Comparison of ENCODE assay signal across 13 cellular contexts in the genomic region with DNA sequence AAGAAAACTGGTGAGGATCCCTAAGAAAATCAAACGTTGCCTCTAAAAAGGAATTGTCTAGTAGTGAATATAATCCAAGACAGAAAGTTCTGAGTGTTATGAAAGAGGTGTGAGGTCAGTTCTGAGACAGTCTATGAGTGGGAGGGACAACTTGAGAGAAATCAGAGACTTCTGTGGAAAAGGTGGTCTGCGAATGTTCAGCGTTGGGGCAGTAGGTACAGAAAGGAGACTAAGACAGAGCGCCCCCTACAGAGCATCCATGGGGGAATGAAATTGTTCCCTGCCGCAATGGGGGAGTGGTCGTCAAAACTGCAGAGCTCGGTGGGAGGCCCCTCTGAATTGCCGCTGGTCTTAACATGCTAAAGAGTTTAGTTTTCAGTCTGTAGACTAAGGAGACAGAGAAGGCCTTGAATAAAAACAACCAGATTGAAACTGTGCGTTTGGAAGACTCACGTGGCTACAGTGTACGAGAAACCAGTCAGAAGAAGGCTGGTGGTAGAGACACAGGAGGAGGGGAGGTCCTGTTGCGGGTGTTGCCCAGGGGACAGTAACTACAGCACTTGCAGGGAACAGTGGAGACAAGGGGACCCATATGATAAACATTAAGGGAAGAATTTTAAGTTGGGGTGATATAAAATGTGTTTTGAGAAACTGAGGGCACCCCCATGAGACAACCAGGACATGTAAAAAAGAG. TPM values are rescaled to one million over a fixed set of nuclear protein-coding genes. Genes with fewer than 3 reads are reported as not detected.
DNase-seq lines count a peak whose midpoint lies in the region; ATAC-seq and TF ChIP-seq lines count a peak whose summit lies in the region.
"Had no signal": no experiment of that assay in that cellular context is flagged by ENCODE, and none has a peak within 500 bp of the region (broad histone marks: within the 10 kb centered on the region; RNA-seq: fewer than 3 reads in every experiment).

No MANE protein-coding gene starts in this region.

- TF ChIP-seq POLR2A in vagina (IDR thresholded peaks at IDR 0.05), result no peak

- CTCF ChIA-PET in AG04450 (lab: Charles Lee) (no interaction called here), WTC11 (lab: Charles Lee) (interaction anchor here (0.6 to 1.7 kb wide), 48 partner anchors 8 to 822 kb away, joined by 3 to 26 read pairs (median 3); no protein-coding TSS in a partner anchor)

- H3K9me3 Mint-ChIP-seq in WTC11, result no peaks in the 10 kb centered on the region
- H3K9me3 Mint-ChIP-seq: dendritic cell treated with granulocyte-macrophage colony-stimulating factor and Interleukin-4, amounts not matched to agents 40 ng/mL and 50 ng/mL, for 4 days had no signal

- H3K4me1 ChIP-seq in iPS-18a (ENCODE audit: control insufficient read depth, low read depth, low read length), result peaks cover 57% of the 10 kb centered on the region
- peaks cover 10% of the 10 kb centered on the region for H3K4me1 ChIP-seq in upper lobe of right lung
- H3K4me1 ChIP-seq in vagina, result peaks cover 5% of the 10 kb centered on the region

- peak; percentile 76 for ATAC-seq in WTC11
- ATAC-seq in upper lobe of right lung, result no peak

- H3K27ac Mint-ChIP-seq in WTC11, result no peak overlapping the region
- H3K27ac Mint-ChIP-seq: dendritic cell treated with granulocyte-macrophage colony-stimulating factor and Interleukin-4, amounts not matched to agents 40 ng/mL and 50 ng/mL, for 4 days had no signal

- H3K36me3 Mint-ChIP-seq in WTC11, result no peaks in the 10 kb centered on the region

- TF ChIP-seq CTCF in AG04450 (IDR thresholded peaks at IDR 0.05; ENCODE audit: low read depth, low read length), result peak; percentile 36
- peak; percentile 44 for TF ChIP-seq CTCF in GM12873 (IDR thresholded peaks at IDR 0.05; ENCODE audit: insufficient read depth, low read depth, low read length, missing control alignments)
- TF ChIP-seq CTCF in WTC11 (IDR thresholded peaks at IDR 0.05), result peak; percentile 76
- no peak for TF ChIP-seq CTCF in upper lobe of right lung (IDR thresholded peaks at IDR 0.05)
- TF ChIP-seq CTCF in vagina (IDR thresholded peaks at IDR 0.05), result no peak

- H3K9ac ChIP-seq in iPS-18a (ENCODE audit: low read length), result peak overlapping the region; percentile 31

- H3K27me3 Mint-ChIP-seq in WTC11 (ENCODE audit: low read depth), result no peaks in the 10 kb centered on the region

- intact Hi-C loops in upper lobe of right lung (cut with DNase I), result no loop called here
- intact Hi-C loops in vagina (cut with DNase I), result loop anchor here (10.0 kb wide), 1 partner anchor 269 kb away; no protein-coding TSS in a partner anchor

- no peak overlapping the region for H3K4me3 Mint-ChIP-seq in WTC11
- H3K4me3 Mint-ChIP-seq: dendritic cell treated with granulocyte-macrophage colony-stimulating factor and Interleukin-4, amounts not matched to agents 40 ng/mL and 50 ng/mL, for 4 days had no signal

- H3K4me3 ChIP-seq in AG04450 (ENCODE audit: low read depth, low read length), result no peak overlapping the region
- peak overlapping the region; percentile 40 for H3K4me3 ChIP-seq in iPS-18a (ENCODE audit: low read length)
- H3K4me3 ChIP-seq in upper lobe of right lung, result no peak overlapping the region
- H3K4me3 ChIP-seq in vagina, result no peak overlapping the region
- H3K4me3 ChIP-seq: sigmoid colon had no signal

- POLR2A ChIA-PET in AG04450 (lab: Yijun Ruan, JAX) (no interaction called here), WTC11 (lab: Charles Lee) (interaction anchor here (0.6 kb wide), 1 partner anchor 11 kb away, joined by 4 read pairs; no protein-coding TSS in a partner anchor)

- no peaks in the 10 kb centered on the region for H3K36me3 ChIP-seq in iPS-18a (ENCODE audit: control insufficient read depth, low read depth, low read length)
- H3K36me3 ChIP-seq in upper lobe of right lung, result no peaks in the 10 kb centered on the region
- H3K36me3 ChIP-seq in vagina, result no peaks in the 10 kb centered on the region
- H3K36me3 ChIP-seq: sigmoid colon had no signal

- H3K4me1 Mint-ChIP-seq in WTC11, result peaks cover 11% of the 10 kb centered on the region

- H3K27me3 ChIP-seq in AG04450 (ENCODE audit: control insufficient read depth, insufficient read depth, low read length) (no peaks in the 10 kb centered on the region), iPS-18a (ENCODE audit: control insufficient read depth, insufficient read depth, low read length) (no peaks in the 10 kb centered on the region), upper lobe of right lung (no peaks in the 10 kb centered on the region), vagina (no peaks in the 10 kb centered on the region)
- H3K27me3 ChIP-seq: sigmoid colon had no signal

- DNase-seq in AG04450 (ENCODE audit: low read depth, low spot score) (no peak), WTC11 (ENCODE audit: low spot score) (peak; percentile 78), upper lobe of right lung (no peak), kidney glomerular epithelial cell (lab: John Stamatoyannopoulos, UW) (no peak), vagina (ENCODE audit: extremely low spot score in 2 of 2) (no peak), SHP77 (lab: John Stamatoyannopoulos, UW) (no peak)
- DNase-seq: Caco-2, left colon, NCI-H446, sigmoid colon had no signal

- H3K9me3 ChIP-seq in AG04450 (ENCODE audit: control insufficient read depth, insufficient read depth, low read length), result no peaks in the 10 kb centered on the region
- no peaks in the 10 kb centered on the region for H3K9me3 ChIP-seq in iPS-18a (ENCODE audit: control insufficient read depth, low read depth, low read length)
- H3K9me3 ChIP-seq in upper lobe of right lung, result no peaks in the 10 kb centered on the region
- no peaks in the 10 kb centered on the region for H3K9me3 ChIP-seq in vagina
- H3K9me3 ChIP-seq: Caco-2, sigmoid colon had no signal

- H3K27ac ChIP-seq in AG04450 (ENCODE audit: low read depth, low read length) (no peak overlapping the region), iPS-18a (ENCODE audit: low read length) (peak overlapping the region; percentile 33), upper lobe of right lung (no peak overlapping the region), vagina (no peak overlapping the region)

TF ChIP-seq in WTC11, 78 proteins besides CTCF, POLR2A, EP300 and RAD21:
- TF ChIP-seq ETV6 (CRISPR knock-in tag; IDR thresholded peaks at IDR 0.05), result 0 out of 2 replicates have a peak, but pooled peaks have one; percentile 48
- TF ChIP-seq EMX1 (CRISPR knock-in tag; IDR thresholded peaks at IDR 0.05), result no peak
- no peak for TF ChIP-seq ZNF219 (CRISPR knock-in tag; IDR thresholded peaks at IDR 0.05; ENCODE audit: borderline replicate concordance)
- 0 out of 2 replicates have a peak, but pooled peaks have one; percentile 17 for TF ChIP-seq FOXK1 (CRISPR knock-in tag; IDR thresholded peaks at IDR 0.05)
- TF ChIP-seq PRDM15 (CRISPR knock-in tag; IDR thresholded peaks at IDR 0.05), result no peak

RNA-seq across cellular contexts. Expression of gene TNIK, which starts 6.9 kb away (rescaled TPM):
- polyA plus RNA-seq in AG04450 (2011; rRNA removed), result 9.0 and 9.5 TPM in 2 replicates
- 13.3 and 16.8 TPM in 2 replicates for polyA minus RNA-seq in AG04450 (2011; rRNA and poly(A)+ RNA removed)
- total RNA-seq in WTC11 (2021) (50.3 to 53.0 TPM (median 51.9 TPM) in 3 replicates), upper lobe of right lung (35.3 TPM), vagina (5.9 TPM)

Comparison
In these comparisons a context has a peak if more than half of its experiments do, and no peak if none do; other contexts are left out.
1. CTCF ChIP-seq: peak in AG04450 (single experiment), GM12873 (single experiment) and WTC11 (single experiment); none in upper lobe of right lung (single experiment) and vagina (0 of 3).